12 cellular contexts compared by ENCODE assay signal in genomic region chr7:137754076-137754851, GRCh38.
A peak's percentile ranks its signal among the peaks of the same experiment; 100 is the strongest.
DNase-seq lines count a peak whose midpoint lies in the region; TF ChIP-seq lines count a peak whose summit lies in the region.
"Had no signal": no experiment of that assay in that cellular context is flagged by ENCODE, and none has a peak within 500 bp of the region (broad histone marks: within the 10 kb centered on the region; RNA-seq: fewer than 3 reads in every experiment).

No MANE protein-coding gene starts in this region.

- H3K4me3 ChIP-seq in GM12865 (ENCODE audit: low read depth, low read length), result no peak overlapping the region
- peak overlapping the region; percentile 41 for H3K4me3 ChIP-seq in NB4 (ENCODE audit: low read depth, low read length)
- H3K4me3 ChIP-seq in dorsolateral prefrontal cortex, result peak overlapping the region in 53 of 59 donors; percentile 3 to 59 (median 36)
- H3K4me3 ChIP-seq in parathyroid adenoma (ENCODE audit: low read depth, low read length), result no peak overlapping the region
- H3K4me3 ChIP-seq in vagina, result no peak overlapping the region
- H3K4me3 ChIP-seq in H7 (ENCODE audit: insufficient read depth, low read depth, low read length), result no peak overlapping the region

- H3K27me3 ChIP-seq in dorsolateral prefrontal cortex (peaks cover 0 to 2% (median 0%) of the 10 kb centered on the region in 45 donors), parathyroid adenoma (ENCODE audit: control insufficient read depth, insufficient read depth, low read length) (no peaks in the 10 kb centered on the region), vagina (no peaks in the 10 kb centered on the region), H7 (ENCODE audit: control insufficient read depth, insufficient read depth, low read length) (no peaks in the 10 kb centered on the region)

- H3K27ac ChIP-seq in dorsolateral prefrontal cortex, result peak overlapping the region in 24 of 59 donors; percentile 1 to 70 (median 41)
- H3K27ac ChIP-seq in parathyroid adenoma, result no peak overlapping the region
- H3K27ac ChIP-seq in vagina, result no peak overlapping the region
- H3K27ac ChIP-seq: C4-2B had no signal

- POLR2A ChIA-PET in activated CD4-positive, alpha-beta T cell treated with anti-CD3 and anti-CD28 coated beads, Interleukin-2, amount 10 ng/mL, durations not matched to agents 7 days and 5 days (lab: Charles Lee), result no interaction called here

- H3K9me3 ChIP-seq in parathyroid adenoma (ENCODE audit: control insufficient read depth, low read length) (no peaks in the 10 kb centered on the region), vagina (no peaks in the 10 kb centered on the region)

- no peaks in the 10 kb centered on the region for H3K9me3 Mint-ChIP-seq in activated CD4-positive, alpha-beta T cell treated with anti-CD3 and anti-CD28 coated beads, Interleukin-2, amount 10 ng/mL, durations not matched to agents 7 days and 5 days

- H3K4me1 Mint-ChIP-seq in activated CD4-positive, alpha-beta T cell treated with anti-CD3 and anti-CD28 coated beads, Interleukin-2, amount 10 ng/mL, durations not matched to agents 7 days and 5 days, result no peaks in the 10 kb centered on the region
- H3K4me1 Mint-ChIP-seq: activated CD4-positive, alpha-beta T cell treated with anti-CD3 and anti-CD28 coated beads for 36 hours had no signal

- TF ChIP-seq POLR2A in NB4 (IDR thresholded peaks at IDR 0.05; ENCODE audit: extremely low read depth, insufficient read length) (no peak), vagina (IDR thresholded peaks at IDR 0.05) (no peak)

- intact Hi-C loops in dorsolateral prefrontal cortex (cut with DNase I) (no loop called here), vagina (cut with DNase I) (no loop called here)

- H3K36me3 Mint-ChIP-seq in activated CD4-positive, alpha-beta T cell treated with anti-CD3 and anti-CD28 coated beads, Interleukin-2, amount 10 ng/mL, durations not matched to agents 7 days and 5 days (ENCODE audit: low read depth), result no peaks in the 10 kb centered on the region

- no peaks in the 10 kb centered on the region for H3K36me3 ChIP-seq in parathyroid adenoma (ENCODE audit: control insufficient read depth, insufficient read depth, low read length)
- no peaks in the 10 kb centered on the region for H3K36me3 ChIP-seq in vagina
- no peaks in the 10 kb centered on the region for H3K36me3 ChIP-seq in H7 (replicated peaks; ENCODE audit: control insufficient read depth, insufficient read depth, low read length)

- peak overlapping the region; percentile 32 for H3K4me2 ChIP-seq in parathyroid adenoma (ENCODE audit: low read length)

- CTCF ChIA-PET in activated CD4-positive, alpha-beta T cell treated with anti-CD3 and anti-CD28 coated beads, Interleukin-2, amount 10 ng/mL, durations not matched to agents 7 days and 5 days (lab: Charles Lee), result no interaction called here

- H3K4me1 ChIP-seq in parathyroid adenoma, result peaks cover 7% of the 10 kb centered on the region
- H3K4me1 ChIP-seq in vagina, result no peaks in the 10 kb centered on the region

- no peak overlapping the region for H3K4me3 Mint-ChIP-seq in activated CD4-positive, alpha-beta T cell treated with anti-CD3 and anti-CD28 coated beads, Interleukin-2, amount 10 ng/mL, durations not matched to agents 7 days and 5 days
- H3K4me3 Mint-ChIP-seq: activated CD4-positive, alpha-beta T cell treated with anti-CD3 and anti-CD28 coated beads for 36 hours had no signal

- H3K79me2 ChIP-seq in parathyroid adenoma, result no peaks in the 10 kb centered on the region

- TF ChIP-seq CTCF in GM12865 (IDR thresholded peaks at IDR 0.05; ENCODE audit: insufficient read depth, low read depth, low read length, missing control alignments) (no peak), NB4 (IDR thresholded peaks at IDR 0.05; ENCODE audit: low read depth, low read length) (no peak), dorsolateral prefrontal cortex (IDR thresholded peaks at IDR 0.05 in 54 of 56, conservative IDR thresholded peaks at IDR 0.05 in 2 of 56; ENCODE audit: low read depth in 1 of 56, partially characterized antibody in 56 of 56) (no peak), parathyroid adenoma (IDR thresholded peaks at IDR 0.05) (no peak), vagina (IDR thresholded peaks at IDR 0.05) (no peak)

- H3K9ac ChIP-seq in parathyroid adenoma, result no peak overlapping the region

- DNase-seq in GM12865 (ENCODE audit: low read depth), result peak; percentile 22
- DNase-seq in NB4 (ENCODE audit: low read depth), result peak; percentile 80
- DNase-seq in dorsolateral prefrontal cortex, result peak in 8 of 10 donors; percentile 28 to 73 (median 55)
- no peak for DNase-seq in vagina (ENCODE audit: extremely low spot score in 2 of 2)
- no peak for DNase-seq in H7
- no peak for DNase-seq in activated CD4-positive, alpha-beta T cell treated with anti-CD3 and anti-CD28 coated beads, Interleukin-2, amount 10 ng/mL, durations not matched to agents 7 days and 5 days
- no peak for DNase-seq in D341Med (ENCODE audit: low spot score)
- DNase-seq: activated CD4-positive, alpha-beta T cell treated with anti-CD3 and anti-CD28 coated beads for 36 hours; activated naive CD4-positive, alpha-beta T cell; cortex of kidney had no signal

- H2AFZ ChIP-seq in parathyroid adenoma, result peak overlapping the region; percentile 45

- peaks cover 6% of the 10 kb centered on the region for H3K27me3 Mint-ChIP-seq in activated CD4-positive, alpha-beta T cell treated with anti-CD3 and anti-CD28 coated beads, Interleukin-2, amount 10 ng/mL, durations not matched to agents 7 days and 5 days

- no peak overlapping the region for H3K27ac Mint-ChIP-seq in activated CD4-positive, alpha-beta T cell treated with anti-CD3 and anti-CD28 coated beads, Interleukin-2, amount 10 ng/mL, durations not matched to agents 7 days and 5 days
- H3K27ac Mint-ChIP-seq: activated CD4-positive, alpha-beta T cell treated with anti-CD3 and anti-CD28 coated beads for 36 hours had no signal

Comparison
In these comparisons a context has a peak if more than half of its experiments do, and no peak if none do; other contexts are left out.
1. DNase-seq: peak in GM12865 (single experiment), NB4 (single experiment) and dorsolateral prefrontal cortex (8 of 10); none in vagina (0 of 2), H7 (single experiment), activated CD4-positive, alpha-beta T cell treated with anti-CD3 and anti-CD28 coated beads, Interleukin-2, amount 10 ng/mL, durations not matched to agents 7 days and 5 days (single experiment) and D341Med (single experiment).
2. H3K4me3 ChIP-seq: peak in NB4 (single experiment) and dorsolateral prefrontal cortex (53 of 59); none in GM12865 (single experiment), parathyroid adenoma (single experiment), vagina (0 of 2) and H7 (single experiment).